In genomic region chr2:77608510-77608909, GRCh38 we compare ENCODE assay signal across 29 cellular contexts.
"Had no signal": no experiment of that assay in that cellular context is flagged by ENCODE, and none has a peak within 500 bp of the region (broad histone marks: within the 10 kb centered on the region; RNA-seq: fewer than 3 reads in every experiment).

No MANE protein-coding gene starts in this region.

- DNase-seq: stimulated activated CD4-positive, alpha-beta T cell treated with anti-CD3 and anti-CD28 coated beads, Interleukin-2, amount 100 ng/mL, for 48 hours; stimulated activated CD4-positive, alpha-beta T cell treated with anti-CD3 and anti-CD28 coated beads, Interleukin-4, amount 100 ng/mL, for 1 hour; stimulated activated CD4-positive, alpha-beta T cell treated with anti-CD3 and anti-CD28 coated beads, Interleukin-4, amount 100 ng/mL, for 24 hours; stimulated activated CD4-positive, alpha-beta T cell treated with anti-CD3 and anti-CD28 coated beads, Interleukin-4, amount 100 ng/mL, for 4 hours; stimulated activated CD8-positive, alpha-beta memory T cell treated with anti-CD3 and anti-CD28 coated beads, Interleukin-4, amount 100 ng/mL, for 48 hours; stimulated activated naive B cell treated with anti-CD40 and anti-IgM and Interleukin-4, amounts not matched to agents 10 μg/mL and 1 μg/mL and 100 μg/mL, for 72 hours; stimulated activated naive CD4-positive, alpha-beta T cell; stimulated activated naive CD4-positive, alpha-beta T cell treated with Interleukin-2 at 50 U/mL for 16 hours; stimulated activated naive CD8-positive, alpha-beta T cell treated with anti-CD3 and anti-CD28 coated beads, Interleukin-15, amount 100 ng/mL, for 72 hours; stimulated activated naive CD8-positive, alpha-beta T cell treated with anti-CD3 and anti-CD28 coated beads, Interleukin-15, Interleukin-2, amounts not matched to agents 100 U/mL and 50 U/mL, for 24 hours; stomach; substantia nigra; testis; thyroid gland; tibial artery; transverse colon; trophoblast cell; upper lobe of left lung; upper lobe of right lung; uterus had no signal

- H3K27ac Mint-ChIP-seq: stimulated activated effector memory CD8-positive, alpha-beta T cell treated with anti-CD3 and anti-CD28 coated beads, Interleukin-12 subunit alpha, Interleukin-12 subunit beta, amount 100 ng/mL, for 72 hours; stimulated activated memory B cell treated with anti-CD40 and anti-IgM and Interleukin-4, amounts not matched to agents 10 μg/mL and 1 μg/mL and 100 μg/mL, for 72 hours; stimulated activated naive B cell treated with anti-CD40 and anti-IgM and Interleukin-4, amounts not matched to agents 10 μg/mL and 1 μg/mL and 100 μg/mL, for 72 hours; stimulated activated naive CD8-positive, alpha-beta T cell treated with anti-CD3 and anti-CD28 coated beads, Interleukin-15, amount 100 ng/mL, for 72 hours; stimulated activated naive CD8-positive, alpha-beta T cell treated with anti-CD3 and anti-CD28 coated beads, Interleukin-15, Interleukin-2, amounts not matched to agents 100 ng/mL and 50 ng/mL, for 24 hours; type B pancreatic cell had no signal

- H3K9me3 Mint-ChIP-seq: type B pancreatic cell had no signal

- ATAC-seq: stimulated activated effector memory CD8-positive, alpha-beta T cell treated with anti-CD3 and anti-CD28 coated beads, Interleukin-12 subunit alpha, Interleukin-12 subunit beta, amount 100 ng/mL, for 72 hours; stimulated activated naive CD8-positive, alpha-beta T cell treated with anti-CD3 and anti-CD28 coated beads, Interleukin-15, amount 100 ng/mL, for 72 hours; stimulated activated naive CD8-positive, alpha-beta T cell treated with anti-CD3 and anti-CD28 coated beads, Interleukin-15, Interleukin-2, amounts not matched to agents 100 U/mL and 50 U/mL, for 24 hours; upper lobe of right lung had no signal

- H3K4me3 ChIP-seq: stomach, suprapubic skin, testis, thoracic aorta, thyroid gland, tibial artery, tibial nerve, transverse colon, upper lobe of left lung, upper lobe of right lung, uterus, vagina had no signal

- H3K36me3 Mint-ChIP-seq: stimulated activated effector memory CD8-positive, alpha-beta T cell treated with anti-CD3 and anti-CD28 coated beads, Interleukin-12 subunit alpha, Interleukin-12 subunit beta, amount 100 ng/mL, for 72 hours; stimulated activated memory B cell treated with anti-CD40 and anti-IgM and Interleukin-4, amounts not matched to agents 10 μg/mL and 1 μg/mL and 100 μg/mL, for 72 hours; stimulated activated naive B cell treated with anti-CD40 and anti-IgM and Interleukin-4, amounts not matched to agents 10 μg/mL and 1 μg/mL and 100 μg/mL, for 72 hours; type B pancreatic cell had no signal

- H3K9me3 ChIP-seq: suprapubic skin, testis, thoracic aorta, thyroid gland, transverse colon, upper lobe of right lung, uterus, vagina had no signal

- FAIRE-seq: urothelium cell line had no signal

- H3K27me3 ChIP-seq: stomach, suprapubic skin, testis, thyroid gland, tibial artery, tibial nerve, transverse colon, upper lobe of left lung, upper lobe of right lung, uterus, vagina had no signal

- H3K4me1 Mint-ChIP-seq: stimulated activated effector memory CD8-positive, alpha-beta T cell treated with anti-CD3 and anti-CD28 coated beads, Interleukin-12 subunit alpha, Interleukin-12 subunit beta, amount 100 ng/mL, for 72 hours; stimulated activated memory B cell treated with anti-CD40 and anti-IgM and Interleukin-4, amounts not matched to agents 10 μg/mL and 1 μg/mL and 100 μg/mL, for 72 hours; stimulated activated naive B cell treated with anti-CD40 and anti-IgM and Interleukin-4, amounts not matched to agents 10 μg/mL and 1 μg/mL and 100 μg/mL, for 72 hours; stimulated activated naive CD8-positive, alpha-beta T cell treated with anti-CD3 and anti-CD28 coated beads, Interleukin-15, amount 100 ng/mL, for 72 hours had no signal

- H3K36me3 ChIP-seq: stomach, suprapubic skin, thoracic aorta, thyroid gland, tibial artery, tibial nerve, transverse colon, upper lobe of left lung, upper lobe of right lung, uterus, vagina had no signal

- H3K4me3 Mint-ChIP-seq: stimulated activated effector memory CD8-positive, alpha-beta T cell treated with anti-CD3 and anti-CD28 coated beads, Interleukin-12 subunit alpha, Interleukin-12 subunit beta, amount 100 ng/mL, for 72 hours; stimulated activated memory B cell treated with anti-CD40 and anti-IgM and Interleukin-4, amounts not matched to agents 10 μg/mL and 1 μg/mL and 100 μg/mL, for 72 hours; stimulated activated naive B cell treated with anti-CD40 and anti-IgM and Interleukin-4, amounts not matched to agents 10 μg/mL and 1 μg/mL and 100 μg/mL, for 72 hours; stimulated activated naive CD8-positive, alpha-beta T cell treated with anti-CD3 and anti-CD28 coated beads, Interleukin-15, amount 100 ng/mL, for 72 hours; stimulated activated naive CD8-positive, alpha-beta T cell treated with anti-CD3 and anti-CD28 coated beads, Interleukin-15, Interleukin-2, amounts not matched to agents 100 ng/mL and 50 ng/mL, for 24 hours; type B pancreatic cell had no signal

- H3K27ac ChIP-seq: stomach, suprapubic skin, testis, thoracic aorta, thyroid gland, tibial artery, tibial nerve, transverse colon, upper lobe of left lung, upper lobe of right lung, uterus, vagina had no signal

- H3K27me3 Mint-ChIP-seq: stimulated activated memory B cell treated with anti-CD40 and anti-IgM and Interleukin-4, amounts not matched to agents 10 μg/mL and 1 μg/mL and 100 μg/mL, for 72 hours; stimulated activated naive B cell treated with anti-CD40 and anti-IgM and Interleukin-4, amounts not matched to agents 10 μg/mL and 1 μg/mL and 100 μg/mL, for 72 hours; stimulated activated naive CD8-positive, alpha-beta T cell treated with anti-CD3 and anti-CD28 coated beads, Interleukin-15, amount 100 ng/mL, for 72 hours; stimulated activated naive CD8-positive, alpha-beta T cell treated with anti-CD3 and anti-CD28 coated beads, Interleukin-15, Interleukin-2, amounts not matched to agents 100 ng/mL and 50 ng/mL, for 24 hours; type B pancreatic cell had no signal

- H3K4me1 ChIP-seq: stomach, suprapubic skin, testis, thyroid gland, tibial artery, tibial nerve, transverse colon, upper lobe of left lung, upper lobe of right lung, uterus, vagina had no signal
